In the genomic region with DNA sequence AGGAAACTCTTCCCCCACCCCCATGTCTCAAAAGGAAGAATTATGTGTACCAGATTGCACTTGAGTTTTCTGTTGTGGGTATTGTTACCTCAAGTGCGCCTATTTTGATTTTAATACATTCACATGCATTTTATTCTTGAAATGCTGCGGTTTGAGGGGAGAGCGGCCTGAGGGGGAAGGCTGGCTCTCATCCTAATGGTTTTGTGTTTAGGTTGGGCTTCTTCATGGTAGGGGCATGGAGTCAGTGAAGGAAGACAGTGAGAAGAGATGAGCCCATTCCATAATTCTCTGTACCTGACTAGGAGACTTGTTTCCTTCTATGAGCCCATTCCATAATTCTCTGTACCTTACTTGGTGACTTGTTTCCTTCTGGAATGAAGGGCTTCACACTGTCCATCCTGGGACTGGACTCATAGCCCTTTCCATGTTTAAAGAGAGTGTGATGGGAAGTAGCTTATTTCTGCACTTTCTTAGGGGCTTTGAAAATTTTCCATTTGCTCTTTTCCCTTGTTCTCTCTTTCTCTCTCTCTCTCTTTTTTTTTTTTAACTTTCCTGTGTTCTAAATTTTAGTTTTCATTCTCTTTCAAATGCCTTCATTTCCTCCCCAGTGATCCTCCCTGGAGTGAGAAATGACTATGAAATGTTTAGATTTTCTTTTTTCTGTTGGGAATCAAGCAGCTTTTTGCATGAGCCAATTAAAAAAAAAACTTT, we compare ENCODE assay signal across 12 cellular contexts. TPM values are rescaled to one million over a fixed set of nuclear protein-coding genes. Genes with fewer than 3 reads are reported as not detected.
DNase-seq lines count a peak whose midpoint lies in the region; ATAC-seq, FAIRE-seq and TF ChIP-seq lines count a peak whose summit lies in the region.
"Had no signal": no experiment of that assay in that cellular context is flagged by ENCODE, and none has a peak within 500 bp of the region (broad histone marks: within the 10 kb centered on the region; RNA-seq: fewer than 3 reads in every experiment).

No MANE protein-coding gene starts in this region.

- peaks cover 19% of the 10 kb centered on the region for H4K20me1 ChIP-seq in HepG2 (ENCODE audit: insufficient read depth, low read length)

- H2AFZ ChIP-seq in HepG2 (ENCODE audit: low read length): no peak overlapping the region

- H3K4me3 ChIP-seq in left ventricle myocardium inferior: peak overlapping the region; percentile 92
- H3K4me3 ChIP-seq in HepG2 (replicated peaks in 1 of 3; ENCODE audit: insufficient read depth in 1 of 3, low read depth in 2 of 3, low read length in 3 of 3): peak overlapping the region; percentile 75 to 90 (median 86)
- H3K4me3 ChIP-seq in effector memory CD4-positive, alpha-beta T cell (ENCODE audit: insufficient read depth, low read depth, low read length, poor library complexity, severe bottlenecking): no peak overlapping the region

- DNase-seq in left ventricle myocardium inferior (no peak), cardiac septum (ENCODE audit: low spot score) (no peak), HepG2 (ENCODE audit: low spot score) (no peak)
- DNase-seq in effector memory CD4-positive, alpha-beta T cell: no peak
- DNase-seq in effector memory CD8-positive, alpha-beta T cell: no peak
- DNase-seq: kidney glomerular epithelial cell; stimulated activated CD4-positive, alpha-beta T cell treated with anti-CD3 and anti-CD28 coated beads, Interleukin-15, amount 100 ng/mL, for 24 hours had no signal

- no peaks in the 10 kb centered on the region for H3K36me3 Mint-ChIP-seq in activated naive CD8-positive, alpha-beta T cell
- H3K36me3 Mint-ChIP-seq in effector memory CD8-positive, alpha-beta T cell (ENCODE audit: insufficient read depth): no peaks in the 10 kb centered on the region

- H3K36me3 ChIP-seq in left ventricle myocardium inferior (no peaks in the 10 kb centered on the region), HepG2 (replicated peaks in 1 of 2; ENCODE audit: control insufficient read depth in 1 of 2, insufficient read depth in 2 of 2, low read length in 2 of 2) (0 out of 5 replicates have a peak, but pooled peaks cover 0 to 1% of the 10 kb centered on the region in 2 experiments)
- H3K36me3 ChIP-seq in effector memory CD4-positive, alpha-beta T cell (ENCODE audit: control insufficient read depth, insufficient read depth, low read length): no peaks in the 10 kb centered on the region

- TF ChIP-seq RAD21 in HepG2 (CRISPR knock-in tag; IDR thresholded peaks at IDR 0.05): no peak

- TF ChIP-seq POLR2A in HepG2 (IDR thresholded peaks at IDR 0.05; ENCODE audit: insufficient read depth in 1 of 2, low read depth in 2 of 2, low read length in 2 of 2): no peak

- H3K27me3 Mint-ChIP-seq in activated naive CD8-positive, alpha-beta T cell: peaks cover 25% of the 10 kb centered on the region
- peaks cover 46% of the 10 kb centered on the region in 2 donors for H3K27me3 Mint-ChIP-seq in effector memory CD8-positive, alpha-beta T cell

- BruUV-seq in HepG2 (replicated peaks; lab: Mats Ljungman, UMichigan): no TSS peak

- H3K4me1 Mint-ChIP-seq in activated naive CD8-positive, alpha-beta T cell (ENCODE audit: low read depth): peaks cover 8% of the 10 kb centered on the region
- H3K4me1 Mint-ChIP-seq in effector memory CD8-positive, alpha-beta T cell (ENCODE audit: low read depth in 2 of 2): peaks cover 3 to 6% of the 10 kb centered on the region in 2 donors

- H3K27ac ChIP-seq in left ventricle myocardium inferior (replicated peaks) (peak overlapping the region; percentile 93), HepG2 (ENCODE audit: extremely low read length, insufficient read depth, low read length) (peak overlapping the region; percentile 78)
- no peak overlapping the region for H3K27ac ChIP-seq in effector memory CD4-positive, alpha-beta T cell (ENCODE audit: insufficient read depth, low read length, poor library complexity, severe bottlenecking)
- H3K27ac ChIP-seq: HL-60 had no signal

- H3K27ac Mint-ChIP-seq in activated naive CD8-positive, alpha-beta T cell: no peak overlapping the region
- H3K27ac Mint-ChIP-seq in effector memory CD8-positive, alpha-beta T cell: no peak overlapping the region

- no peaks in the 10 kb centered on the region for H3K9me3 ChIP-seq in left ventricle myocardium inferior (replicated peaks)
- H3K9me3 ChIP-seq in HepG2 (ENCODE audit: low read length): no peaks in the 10 kb centered on the region
- H3K9me3 ChIP-seq in effector memory CD4-positive, alpha-beta T cell (ENCODE audit: control insufficient read depth, low read length): no peaks in the 10 kb centered on the region

- in situ Hi-C loops in HepG2 (cut with HindIII; ENCODE audit: extremely low pct_ligation_motif_present, low pct_unique_long_range_greater_than_20kb): loop anchor here (5.0 kb wide), 2 partner anchors 57 to 83 kb away; no protein-coding TSS in a partner anchor

- WGBS in HepG2 (ENCODE audit: low lambda C conversion rate): 41% methylated on average over 3 of the region's 3 CpGs

- peak overlapping the region; percentile 85 for H3K4me2 ChIP-seq in HepG2 (ENCODE audit: low read depth, low read length)

- CTCF ChIA-PET in HepG2 (lab: Yijun Ruan, JAX; ENCODE audit: low intra/inter-chr PET ratio, low total read pairs): no interaction called here

- peak overlapping the region; percentile 87 for H3K4me3 Mint-ChIP-seq in activated naive CD8-positive, alpha-beta T cell
- peak overlapping the region in 1 of 2 donors; percentile 78 for H3K4me3 Mint-ChIP-seq in effector memory CD8-positive, alpha-beta T cell

- no peak for TF ChIP-seq CTCF in left ventricle myocardium inferior (IDR thresholded peaks at IDR 0.05; ENCODE audit: borderline replicate concordance)
- no peak for TF ChIP-seq CTCF in HepG2 (CRISPR knock-in tag; IDR thresholded peaks at IDR 0.05)

- H3K4me1 ChIP-seq in left ventricle myocardium inferior: peaks cover 63% of the 10 kb centered on the region
- H3K4me1 ChIP-seq in HepG2 (ENCODE audit: insufficient read depth, low read length): peaks cover 73% of the 10 kb centered on the region
- peaks cover 3% of the 10 kb centered on the region for H3K4me1 ChIP-seq in effector memory CD4-positive, alpha-beta T cell (ENCODE audit: control insufficient read depth, insufficient read depth, low read length, poor library complexity, severe bottlenecking)

- H3K27me3 ChIP-seq in left ventricle myocardium inferior (ENCODE audit: low read depth) (no peaks in the 10 kb centered on the region), HepG2 (ENCODE audit: control insufficient read depth in 1 of 2, insufficient read depth in 2 of 2, low read length in 2 of 2) (no peaks in the 10 kb centered on the region; a peak in 1 of 5 replicates)
- peaks cover 8% of the 10 kb centered on the region for H3K27me3 ChIP-seq in effector memory CD4-positive, alpha-beta T cell (replicated peaks; ENCODE audit: control insufficient read depth, insufficient read depth, low read length, poor library complexity, severe bottlenecking)

- H3K9me3 Mint-ChIP-seq in activated naive CD8-positive, alpha-beta T cell (ENCODE audit: low read depth): no peaks in the 10 kb centered on the region
- H3K9me3 Mint-ChIP-seq in effector memory CD8-positive, alpha-beta T cell: no peaks in the 10 kb centered on the region

- POLR2A ChIA-PET in HepG2 (lab: Yijun Ruan, JAX): interaction anchor here (0.6 to 1.2 kb wide), 3 partner anchors 9 to 98 kb away, joined by 3 read pairs; no protein-coding TSS in a partner anchor

- H3K79me2 ChIP-seq in HepG2 (ENCODE audit: insufficient read depth, low read length): peaks cover 66% of the 10 kb centered on the region

- H3K9ac ChIP-seq in HepG2 (ENCODE audit: insufficient read depth, low read depth, low read length): peak overlapping the region; percentile 76

- ATAC-seq in HepG2 (no peak), GM19395 (IDR thresholded peaks at IDR 0.05; ENCODE audit: unreplicated experiment) (no peak), GM21447 (IDR thresholded peaks at IDR 0.05; ENCODE audit: unreplicated experiment) (no peak)
- ATAC-seq in effector memory CD8-positive, alpha-beta T cell (replicated peaks): no peak

- intact Hi-C loops in left ventricle myocardium inferior (cut with micrococcal nuclease) (no loop called here), cardiac septum (cut with DNase I) (loop anchor here (2.0 to 5.0 kb wide), 3 partner anchors 25 to 83 kb away; no protein-coding TSS in a partner anchor), HepG2 (cut with micrococcal nuclease; ENCODE audit: unreplicated experiment) (loop anchor here (1.0 to 10.0 kb wide), 3 partner anchors 8 to 275 kb away; partner anchors contain the start of genes LEPR and LEPROT)

- peak; percentile 53 for FAIRE-seq in HepG2 (lab: Jason Lieb, UNC)
- FAIRE-seq: G401.6 had no signal

- TF ChIP-seq EP300 in HepG2 (IDR thresholded peaks at IDR 0.05; ENCODE audit: low read depth in 2 of 2, low read length in 2 of 2): no peak
- TF ChIP-seq EP300 in HepG2 (CRISPR knock-in tag; IDR thresholded peaks at IDR 0.05; ENCODE audit: borderline replicate concordance): no peak

TF ChIP-seq in HepG2, 621 proteins besides CTCF, POLR2A, EP300 and RAD21 (continues in another document):
- TF ChIP-seq CREB1 (IDR thresholded peaks at IDR 0.05): no peak
- TF ChIP-seq CREB1 (CRISPR knock-in tag; IDR thresholded peaks at IDR 0.05): 0 out of 2 replicates have a peak, but pooled peaks have one; percentile 21
- no peak for TF ChIP-seq SALL1 (CRISPR knock-in tag; IDR thresholded peaks at IDR 0.05)

RNA-seq across cellular contexts. Expression of gene AK4, which starts 1.9 kb away (rescaled TPM):
- 168 TPM for total RNA-seq in left ventricle myocardium inferior
- 163 TPM for total RNA-seq in cardiac septum
- total RNA-seq in HepG2 (2016; rRNA removed; fragmentation: Illumina TruSeq; extraction: Trizol): 160 and 244 TPM in 2 replicates
- total RNA-seq in HepG2 (2016; cell fraction: cytosol; rRNA removed; fragmentation: Illumina TruSeq; extraction: Trizol; ENCODE audit: low read depth): 32.4 and 33.4 TPM in 2 replicates
- total RNA-seq in HepG2 (2016; cell fraction: insoluble cytoplasmic fraction; rRNA removed; fragmentation: Illumina TruSeq; extraction: Trizol): 159 and 236 TPM in 2 replicates
- total RNA-seq in HepG2 (2016; cell fraction: membrane; rRNA removed; fragmentation: Illumina TruSeq; extraction: Trizol): 125 and 127 TPM in 2 replicates
- 62.2 and 67.7 TPM in 2 replicates for total RNA-seq in HepG2 (2016; cell fraction: nucleus; rRNA removed; fragmentation: Illumina TruSeq; extraction: Trizol)
- polyA plus RNA-seq in HepG2 (2011; rRNA removed): 90.8 and 110 TPM in 2 replicates
- 77.7 and 112 TPM in 2 replicates for polyA plus RNA-seq in HepG2 (2011; cell fraction: cytosol; rRNA removed)
- polyA plus RNA-seq in HepG2 (2011; cell fraction: nucleus; rRNA removed): 26.2 and 29.8 TPM in 2 replicates
- polyA plus RNA-seq in HepG2 (2012): 92.4 and 139 TPM in 2 replicates
- polyA plus RNA-seq in HepG2 (2016; cell fraction: cytosol; fragmentation: Illumina TruSeq; extraction: Trizol; ENCODE audit: low read depth): 33.0 and 40.9 TPM in 2 replicates
- polyA plus RNA-seq in HepG2 (2016; cell fraction: insoluble cytoplasmic fraction; fragmentation: Illumina TruSeq; extraction: Trizol; ENCODE audit: low read depth): 208 TPM in 2 replicates
- 85.0 and 86.6 TPM in 2 replicates for polyA plus RNA-seq in HepG2 (2016; cell fraction: membrane; fragmentation: Illumina TruSeq; extraction: Trizol; ENCODE audit: low read depth)
- polyA plus RNA-seq in HepG2 (2016; cell fraction: nucleus; fragmentation: Illumina TruSeq; extraction: Trizol; ENCODE audit: insufficient read depth, low read depth): 69.6 and 74.5 TPM in 2 replicates
- 13.2 and 122 TPM in 2 replicates for polyA minus RNA-seq in HepG2 (2011; rRNA and poly(A)+ RNA removed; ENCODE audit: low replicate concordance)
- polyA minus RNA-seq in HepG2 (2011; cell fraction: cytosol; rRNA and poly(A)+ RNA removed): 75.7 and 79.3 TPM in 2 replicates
- polyA minus RNA-seq in HepG2 (2011; cell fraction: nucleus; rRNA and poly(A)+ RNA removed): 69.5 and 75.5 TPM in 2 replicates
